Comparison of ENCODE assay signal across 10 cellular contexts in the genomic region with DNA sequence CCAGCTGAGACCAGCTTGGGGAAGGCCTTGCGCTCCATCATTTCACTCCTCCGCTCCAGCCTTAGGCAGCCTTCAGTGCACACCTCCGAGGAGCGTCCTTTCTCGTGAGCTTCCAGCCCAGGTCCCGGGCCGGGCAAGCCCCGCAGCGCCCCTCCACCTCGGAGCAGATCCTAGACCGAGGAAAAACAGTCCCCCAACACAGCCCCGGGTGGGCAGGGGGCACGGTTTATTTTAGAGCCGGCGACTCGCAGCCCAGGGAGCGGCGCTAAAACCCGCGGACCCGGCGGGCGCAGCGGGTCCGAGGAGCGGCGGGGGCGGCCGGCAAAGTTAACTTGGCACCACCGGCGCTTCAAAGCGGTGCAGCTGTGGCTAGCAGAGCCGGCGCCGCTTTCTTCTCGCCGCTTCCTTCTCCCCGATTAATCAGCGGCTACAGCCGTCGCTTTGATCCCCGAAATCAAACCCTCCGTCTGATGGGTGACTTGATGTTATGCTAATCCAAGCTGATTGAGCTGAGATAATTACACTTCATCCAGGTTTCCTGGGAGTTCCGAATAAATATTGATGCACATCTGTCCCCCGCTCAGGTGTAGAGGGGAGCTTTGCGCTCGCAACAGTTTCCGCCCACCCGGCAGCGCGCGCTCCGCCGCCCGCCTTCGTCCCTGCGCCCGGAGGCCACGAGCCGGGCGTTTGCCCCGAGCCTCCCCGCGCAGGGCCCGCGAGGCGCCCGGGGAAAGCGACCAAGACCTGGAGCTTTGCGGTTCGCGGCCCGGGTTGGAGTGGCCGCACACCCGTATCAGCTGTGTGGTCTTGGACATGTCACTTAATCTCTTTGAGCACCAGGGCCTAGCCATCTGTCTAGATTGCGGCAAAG.
A peak's percentile ranks its signal among the peaks of the same experiment; 100 is the strongest.
DNase-seq lines count a peak whose midpoint lies in the region; ATAC-seq, FAIRE-seq and TF ChIP-seq lines count a peak whose summit lies in the region.
"Had no signal": no experiment of that assay in that cellular context is flagged by ENCODE, and none has a peak within 500 bp of the region (broad histone marks: within the 10 kb centered on the region; RNA-seq: fewer than 3 reads in every experiment).

No MANE protein-coding gene starts in this region.

- TF ChIP-seq POLR2A in GM12892 (IDR thresholded peaks at IDR 0.05; ENCODE audit: low read depth, low read length), result no peak

- H3K9me3 ChIP-seq in NT2/D1 (ENCODE audit: insufficient read depth, low read length) (no peaks in the 10 kb centered on the region), stomach smooth muscle (ENCODE audit: control insufficient read depth in 2 of 2, low read length in 2 of 2) (no peaks in the 10 kb centered on the region)
- H3K9me3 ChIP-seq: esophagus squamous epithelium had no signal

- peaks cover 14% of the 10 kb centered on the region for H3K4me1 ChIP-seq in NT2/D1 (ENCODE audit: insufficient read depth, insufficient read length)
- H3K4me1 ChIP-seq in stomach smooth muscle (ENCODE audit: control insufficient read depth, insufficient read depth, low read length), result peaks cover 10% of the 10 kb centered on the region

- peak; percentile 26 for ATAC-seq in Right ventricle myocardium superior (ENCODE audit: poor library complexity)

- no peak overlapping the region for H3K27ac ChIP-seq in stomach smooth muscle (ENCODE audit: low read length)
- H3K27ac ChIP-seq: esophagus squamous epithelium had no signal

- no peak for DNase-seq in Right ventricle myocardium superior
- DNase-seq in cardiac septum (ENCODE audit: low spot score), result no peak
- DNase-seq in NT2/D1 (ENCODE audit: low read depth, low spot score), result no peak
- peak; percentile 57 for DNase-seq in iPS-NIHi11 (ENCODE audit: low spot score)
- DNase-seq in amniotic stem cell (lab: John Stamatoyannopoulos, UW), result no peak
- no peak for DNase-seq in GM12892 (ENCODE audit: insufficient read length)
- DNase-seq in NCI-H1048 (lab: John Stamatoyannopoulos, UW), result no peak
- DNase-seq: activated CD4-positive, alpha-beta T cell treated with anti-CD3 and anti-CD28 coated beads for 48 hours; esophagus squamous epithelium had no signal

- intact Hi-C loops in Right ventricle myocardium superior (cut with DNase I), result no loop called here
- intact Hi-C loops in cardiac septum (cut with DNase I), result no loop called here

- no peak for FAIRE-seq in GM12892 (lab: Jason Lieb, UNC)

- peaks cover 84% of the 10 kb centered on the region for H3K27me3 ChIP-seq in NT2/D1 (ENCODE audit: insufficient read depth, insufficient read length)
- peaks cover 28 to 41% of the 10 kb centered on the region in 2 donors for H3K27me3 ChIP-seq in stomach smooth muscle (ENCODE audit: control insufficient read depth in 1 of 2, insufficient read depth in 2 of 2, low read length in 2 of 2)

- H3K9ac ChIP-seq in NT2/D1 (ENCODE audit: insufficient read length, low read depth) (peak overlapping the region; percentile 67), stomach smooth muscle (ENCODE audit: low read length in 2 of 2) (no peak overlapping the region)

- no peaks in the 10 kb centered on the region for H3K36me3 ChIP-seq in NT2/D1 (ENCODE audit: insufficient read depth, insufficient read length, low read length)
- no peaks in the 10 kb centered on the region for H3K36me3 ChIP-seq in stomach smooth muscle (ENCODE audit: control insufficient read depth in 2 of 2, insufficient read depth in 2 of 2, low read length in 2 of 2)
- H3K36me3 ChIP-seq: esophagus squamous epithelium had no signal

- H3K4me3 ChIP-seq in NT2/D1 (ENCODE audit: insufficient read length, low read depth) (peak overlapping the region; percentile 36), stomach smooth muscle (ENCODE audit: low read length in 2 of 2) (peak overlapping the region; percentile 31 to 54)
